1 cellular context compared by ENCODE assay signal in genomic region chr3:37935756-37936666, GRCh38.
TF ChIP-seq lines count a peak whose summit lies in the region.

No MANE protein-coding gene starts in this region.

TF ChIP-seq in GM23338, 12 proteins besides CTCF, POLR2A, EP300 and RAD21 (continued from another document):
- TF ChIP-seq, protein P1, sequence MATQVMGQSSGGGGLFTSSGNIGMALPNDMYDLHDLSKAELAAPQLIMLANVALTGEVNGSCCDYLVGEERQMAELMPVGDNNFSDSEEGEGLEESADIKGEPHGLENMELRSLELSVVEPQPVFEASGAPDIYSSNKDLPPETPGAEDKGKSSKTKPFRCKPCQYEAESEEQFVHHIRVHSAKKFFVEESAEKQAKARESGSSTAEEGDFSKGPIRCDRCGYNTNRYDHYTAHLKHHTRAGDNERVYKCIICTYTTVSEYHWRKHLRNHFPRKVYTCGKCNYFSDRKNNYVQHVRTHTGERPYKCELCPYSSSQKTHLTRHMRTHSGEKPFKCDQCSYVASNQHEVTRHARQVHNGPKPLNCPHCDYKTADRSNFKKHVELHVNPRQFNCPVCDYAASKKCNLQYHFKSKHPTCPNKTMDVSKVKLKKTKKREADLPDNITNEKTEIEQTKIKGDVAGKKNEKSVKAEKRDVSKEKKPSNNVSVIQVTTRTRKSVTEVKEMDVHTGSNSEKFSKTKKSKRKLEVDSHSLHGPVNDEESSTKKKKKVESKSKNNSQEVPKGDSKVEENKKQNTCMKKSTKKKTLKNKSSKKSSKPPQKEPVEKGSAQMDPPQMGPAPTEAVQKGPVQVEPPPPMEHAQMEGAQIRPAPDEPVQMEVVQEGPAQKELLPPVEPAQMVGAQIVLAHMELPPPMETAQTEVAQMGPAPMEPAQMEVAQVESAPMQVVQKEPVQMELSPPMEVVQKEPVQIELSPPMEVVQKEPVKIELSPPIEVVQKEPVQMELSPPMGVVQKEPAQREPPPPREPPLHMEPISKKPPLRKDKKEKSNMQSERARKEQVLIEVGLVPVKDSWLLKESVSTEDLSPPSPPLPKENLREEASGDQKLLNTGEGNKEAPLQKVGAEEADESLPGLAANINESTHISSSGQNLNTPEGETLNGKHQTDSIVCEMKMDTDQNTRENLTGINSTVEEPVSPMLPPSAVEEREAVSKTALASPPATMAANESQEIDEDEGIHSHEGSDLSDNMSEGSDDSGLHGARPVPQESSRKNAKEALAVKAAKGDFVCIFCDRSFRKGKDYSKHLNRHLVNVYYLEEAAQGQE (IDR thresholded peaks at IDR 0.05; ENCODE audit: unreplicated experiment), result no peak
- TF ChIP-seq ZNF331 (CRISPR knock-in tag; IDR thresholded peaks at IDR 0.05; ENCODE audit: low read depth) (no peak), EZH2 (IDR thresholded peaks at IDR 0.05; ENCODE audit: low read depth, unreplicated experiment) (no peak), EZH2phosphoT487 (IDR thresholded peaks at IDR 0.05; ENCODE audit: unreplicated experiment) (no peak)
